16 cellular contexts compared by ENCODE assay signal in the genomic region with DNA sequence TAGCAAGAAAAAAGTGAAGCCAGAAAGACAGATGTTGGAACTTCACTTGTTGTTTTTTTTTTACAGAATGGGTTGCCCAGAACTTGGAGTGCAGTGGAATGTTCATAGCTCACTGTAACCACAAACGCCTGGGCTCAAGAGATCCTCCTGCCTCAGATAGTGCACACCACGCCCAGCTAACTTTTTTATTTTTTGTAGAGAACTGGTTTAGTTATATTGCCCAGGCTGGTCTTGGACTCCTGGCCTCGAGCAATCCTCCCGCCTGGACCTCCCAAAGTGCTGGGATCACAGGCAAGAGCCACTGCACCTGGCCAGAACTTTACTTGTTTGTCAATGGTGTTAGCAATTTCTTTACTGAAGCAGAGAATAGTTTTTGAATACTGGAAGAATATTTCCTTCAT. TPM values are rescaled to one million over a fixed set of nuclear protein-coding genes. Genes with fewer than 3 reads are reported as not detected.
DNase-seq lines count a peak whose midpoint lies in the region; ATAC-seq and TF ChIP-seq lines count a peak whose summit lies in the region.
"Had no signal": no experiment of that assay in that cellular context is flagged by ENCODE, and none has a peak within 500 bp of the region (broad histone marks: within the 10 kb centered on the region; RNA-seq: fewer than 3 reads in every experiment).

No MANE protein-coding gene starts in this region.

- no peak for TF ChIP-seq EP300 in stomach (IDR thresholded peaks at IDR 0.05)

- no peaks in the 10 kb centered on the region for H3K36me3 ChIP-seq in GM23248 (ENCODE audit: low read depth)
- no peaks in the 10 kb centered on the region for H3K36me3 ChIP-seq in adipocyte (ENCODE audit: control insufficient read depth, insufficient read depth, low read length, severe bottlenecking)
- no peaks in the 10 kb centered on the region for H3K36me3 ChIP-seq in thyroid gland
- no peaks in the 10 kb centered on the region for H3K36me3 ChIP-seq in stomach
- H3K36me3 ChIP-seq in gastrocnemius medialis, result no peaks in the 10 kb centered on the region
- H3K36me3 ChIP-seq in Karpas-422 (ENCODE audit: insufficient read depth, low read length), result no peaks in the 10 kb centered on the region
- H3K36me3 ChIP-seq: breast epithelium had no signal

- no peak overlapping the region for H3K4me3 ChIP-seq in GM23248
- H3K4me3 ChIP-seq in adipocyte (ENCODE audit: low read length), result no peak overlapping the region
- no peak overlapping the region for H3K4me3 ChIP-seq in foreskin fibroblast (ENCODE audit: low read depth in 1 of 2, low read length in 2 of 2)
- H3K4me3 ChIP-seq in thyroid gland (replicated peaks in 1 of 3), result no peak overlapping the region
- no peak overlapping the region for H3K4me3 ChIP-seq in stomach
- no peak overlapping the region for H3K4me3 ChIP-seq in gastrocnemius medialis
- H3K4me3 ChIP-seq in Karpas-422 (ENCODE audit: low read length), result no peak overlapping the region
- H3K4me3 ChIP-seq: breast epithelium had no signal

- H4K20me1 ChIP-seq in GM23248 (ENCODE audit: insufficient read depth) (no peaks in the 10 kb centered on the region), Karpas-422 (ENCODE audit: insufficient read depth, low read depth, low read length) (no peaks in the 10 kb centered on the region)

- H3K9me3 ChIP-seq in GM23248 (ENCODE audit: low read depth) (no peaks in the 10 kb centered on the region), adipocyte (ENCODE audit: control insufficient read depth, low read length) (no peaks in the 10 kb centered on the region), thyroid gland (no peaks in the 10 kb centered on the region), stomach (no peaks in the 10 kb centered on the region), gastrocnemius medialis (no peaks in the 10 kb centered on the region), Karpas-422 (ENCODE audit: low read length) (no peaks in the 10 kb centered on the region)
- H3K9me3 ChIP-seq: breast epithelium had no signal

- no peak overlapping the region for H3K27ac ChIP-seq in GM23248
- no peak overlapping the region for H3K27ac ChIP-seq in thyroid gland
- H3K27ac ChIP-seq in stomach, result peak overlapping the region in 2 of 5 donors; percentile 30 to 31
- no peak overlapping the region for H3K27ac ChIP-seq in gastrocnemius medialis
- H3K27ac ChIP-seq in Karpas-422 (ENCODE audit: low read length), result no peak overlapping the region
- H3K27ac ChIP-seq: breast epithelium, foreskin keratinocyte had no signal

- intact Hi-C loops in thyroid gland (cut with DNase I), result no loop called here
- intact Hi-C loops in stomach (cut with DNase I; ENCODE audit: low total_unique reads), result no loop called here
- intact Hi-C loops in gastrocnemius medialis (cut with DNase I; ENCODE audit: low total_unique reads), result no loop called here

- H2AFZ ChIP-seq in GM23248, result no peak overlapping the region
- no peak overlapping the region for H2AFZ ChIP-seq in Karpas-422 (ENCODE audit: low read length)

- WGBS in GM23248 (ENCODE audit: low coverage in 1 of 2, low lambda C conversion rate in 2 of 2, missing lambda C conversion rate in 2 of 2), 2 experiments, result 5 to 9% methylated on average over 4 of the region's 4 CpGs
- WGBS in thyroid gland, 2 donors, result 50 to 53% methylated on average over 4 of the region's 4 CpGs
- WGBS in stomach, 5 donors, result 23 to 68% (median 40%) methylated on average over 4 of the region's 4 CpGs

- in situ Hi-C loops in GM23248 (cut with MboI) (no loop called here), gastrocnemius medialis (cut with MboI; ENCODE audit: low sequenced_read_pairs in 4 of 4) (no loop called here)

- H3K9me2 ChIP-seq in GM23248 (ENCODE audit: insufficient read depth) (no peaks in the 10 kb centered on the region), Karpas-422 (replicated peaks; ENCODE audit: insufficient read depth, low read length) (no peaks in the 10 kb centered on the region)

- TF ChIP-seq CTCF in foreskin fibroblast (IDR thresholded peaks at IDR 0.05; ENCODE audit: low read depth, low read length) (no peak), thyroid gland (IDR thresholded peaks at IDR 0.05) (no peak), stomach (IDR thresholded peaks at IDR 0.05) (no peak), gastrocnemius medialis (IDR thresholded peaks at IDR 0.05 in 4 of 5, conservative IDR thresholded peaks at IDR 0.05 in 1 of 5) (no peak)

- DNase-seq in GM23248 (peak; percentile 68), adipocyte (ENCODE audit: low read depth) (peak; percentile 71), foreskin fibroblast (peak; percentile 41 to 73), thyroid gland (peak; percentile 28 to 32), stomach (no peak), gastrocnemius medialis (no peak), Karpas-422 (no peak)
- DNase-seq: activated naive CD4-positive, alpha-beta T cell treated with anti-CD3 and anti-CD28 coated beads for 36 hours; CD4-positive, CD25-positive, alpha-beta regulatory T cell; foreskin keratinocyte; NCI-H2107; NCI-H774; RPMI8226; T-helper 1 cell had no signal

- 0 out of 2 replicates have a peak, but pooled peaks cover 6% of the 10 kb centered on the region for H3K4me1 ChIP-seq in GM23248 (ENCODE audit: insufficient read depth)
- H3K4me1 ChIP-seq in adipocyte (ENCODE audit: control insufficient read depth, insufficient read depth, low read length), result peaks cover 6% of the 10 kb centered on the region
- H3K4me1 ChIP-seq in thyroid gland, result no peaks in the 10 kb centered on the region
- peaks cover 3 to 29% (median 14%) of the 10 kb centered on the region in 4 donors for H3K4me1 ChIP-seq in stomach
- no peaks in the 10 kb centered on the region for H3K4me1 ChIP-seq in gastrocnemius medialis
- H3K4me1 ChIP-seq in Karpas-422 (ENCODE audit: low read length), result no peaks in the 10 kb centered on the region
- H3K4me1 ChIP-seq: breast epithelium, foreskin keratinocyte had no signal

- no peak for ATAC-seq in gastrocnemius medialis
- ATAC-seq: activated CD4-positive, CD25-positive, alpha-beta regulatory T cell treated with anti-CD3 and anti-CD28 coated beads, Interleukin-2, amount 50 U/mL, for 24 hours; foreskin keratinocyte had no signal

- TF ChIP-seq POLR2A in thyroid gland (IDR thresholded peaks at IDR 0.05), result no peak
- TF ChIP-seq POLR2A in stomach (IDR thresholded peaks at IDR 0.05), result no peak
- TF ChIP-seq POLR2A in gastrocnemius medialis (IDR thresholded peaks at IDR 0.05), result no peak

- no peaks in the 10 kb centered on the region for H3K79me2 ChIP-seq in GM23248 (ENCODE audit: insufficient read depth)
- H3K79me2 ChIP-seq in Karpas-422 (ENCODE audit: low read length), result no peaks in the 10 kb centered on the region

- no peak overlapping the region for H3K9ac ChIP-seq in GM23248
- no peak overlapping the region for H3K9ac ChIP-seq in adipocyte (ENCODE audit: low read length)
- no peak overlapping the region for H3K9ac ChIP-seq in Karpas-422 (ENCODE audit: low read length)

- H3K4me2 ChIP-seq in GM23248 (ENCODE audit: unreplicated experiment) (no peak overlapping the region), Karpas-422 (ENCODE audit: low read depth, low read length, poor library complexity, severe bottlenecking) (no peak overlapping the region)

- no peaks in the 10 kb centered on the region for H3F3A ChIP-seq in GM23248 (ENCODE audit: insufficient read depth)

- no peaks in the 10 kb centered on the region for H3K27me3 ChIP-seq in GM23248 (replicated peaks; ENCODE audit: insufficient read depth)
- H3K27me3 ChIP-seq in adipocyte (replicated peaks; ENCODE audit: control insufficient read depth, insufficient read depth, low read length), result peaks cover 4% of the 10 kb centered on the region
- no peaks in the 10 kb centered on the region for H3K27me3 ChIP-seq in thyroid gland
- H3K27me3 ChIP-seq in stomach, result no peaks in the 10 kb centered on the region
- H3K27me3 ChIP-seq in gastrocnemius medialis, result no peaks in the 10 kb centered on the region
- no peaks in the 10 kb centered on the region for H3K27me3 ChIP-seq in Karpas-422 (ENCODE audit: low read length)
- H3K27me3 ChIP-seq: breast epithelium, foreskin keratinocyte had no signal

RNA-seq across cellular contexts. Expression of gene ASPRV1, which starts 11.9 kb away (rescaled TPM):
- under 0.01 and 0.86 TPM in 2 replicates for total RNA-seq in GM23248 (2014; rRNA removed; shearing (Covaris generic))
- polyA plus RNA-seq in GM23248 (2016; fragmentation: Nextera tagmentation; extraction: Ambion mirVana) (0.19 and 0.24 TPM in 2 replicates), stomach (under 1 TPM; 0.44 to 0.90 (median 0.46) TPM)
- total RNA-seq in thyroid gland (1 to 10 TPM in 3 of 4 donors, under 1 TPM in 1; 0.89 to 2.0 (median 1.5) TPM), stomach (1 to 10 TPM in 3 of 5 donors, not detected in 2; 2.0 to 6.4 (median 3.5) TPM), gastrocnemius medialis (1 to 10 TPM in 1 of 4 donors, under 1 TPM in 3; 0.39 to 3.1 (median 0.61) TPM)
- total RNA-seq in Karpas-422 (2014; rRNA removed; shearing (Covaris generic); ENCODE audit: low replicate concordance), result 0.71 and 1.3 TPM in 2 replicates

RNA-seq across cellular contexts. Expression of gene MXD1, which starts 58.4 kb away (rescaled TPM):
- total RNA-seq in GM23248 (2014; rRNA removed; shearing (Covaris generic)), result 4.4 and 5.3 TPM in 2 replicates
- polyA plus RNA-seq in GM23248 (2016; fragmentation: Nextera tagmentation; extraction: Ambion mirVana), result 6.3 and 7.6 TPM in 2 replicates
- 10 to 100 TPM; 11.3 to 17.9 (median 13.0) TPM for total RNA-seq in thyroid gland
- total RNA-seq in stomach, result 10 to 100 TPM in 4 of 5 donors, 1 to 10 TPM in 1; 8.1 to 40.2 (median 26.8) TPM
- polyA plus RNA-seq in stomach, result 10 to 100 TPM in 1 of 3 donors, 1 to 10 TPM in 2; 9.1 to 16.3 (median 9.3) TPM
- 1 to 10 TPM; 6.1 to 8.6 (median 6.9) TPM for total RNA-seq in gastrocnemius medialis
- total RNA-seq in Karpas-422 (2014; rRNA removed; shearing (Covaris generic); ENCODE audit: low replicate concordance), result 16.1 and 29.3 TPM in 2 replicates

Comparison
In these comparisons a context has a peak if more than half of its experiments do, and no peak if none do; other contexts are left out.
1. DNase-seq: peak in GM23248 (single experiment), adipocyte (single experiment), foreskin fibroblast (2 of 2) and thyroid gland (2 of 2); none in stomach (single experiment), gastrocnemius medialis (0 of 2) and Karpas-422 (single experiment).